Comparison of ENCODE assay signal across 11 cellular contexts in genomic region chr3:29026301-29026700, GRCh38.
A peak's percentile ranks its signal among the peaks of the same experiment; 100 is the strongest.
DNase-seq lines count a peak whose midpoint lies in the region; ATAC-seq and TF ChIP-seq lines count a peak whose summit lies in the region.
"Had no signal": no experiment of that assay in that cellular context is flagged by ENCODE, and none has a peak within 500 bp of the region (broad histone marks: within the 10 kb centered on the region; RNA-seq: fewer than 3 reads in every experiment).

No MANE protein-coding gene starts in this region.

- no peak overlapping the region for H3K4me3 ChIP-seq in GM06990 (replicated peaks; ENCODE audit: low read depth, low read length)

- peak; percentile 84 for ATAC-seq in GM19023 (IDR thresholded peaks at IDR 0.05; ENCODE audit: unreplicated experiment)
- ATAC-seq in HG02588 (IDR thresholded peaks at IDR 0.05; ENCODE audit: unreplicated experiment) = peak; percentile 91
- peak; percentile 99 for ATAC-seq in HG03354 (IDR thresholded peaks at IDR 0.05; ENCODE audit: poor library complexity, severe bottlenecking, unreplicated experiment)

- no peaks in the 10 kb centered on the region for H3K27me3 ChIP-seq in GM06990 (replicated peaks; ENCODE audit: control insufficient read depth, insufficient read depth, low read length)
- H3K27me3 ChIP-seq: BE2C had no signal

- no peak for TF ChIP-seq CTCF in GM06990 (IDR thresholded peaks at IDR 0.05; ENCODE audit: insufficient read depth, low read length, poor library complexity, severe bottlenecking)

- DNase-seq in GM06990 (ENCODE audit: extremely low read depth, insufficient read length) (peak; percentile 40), KG1 (lab: John Stamatoyannopoulos, UW) (no peak), NCI-H748 (lab: John Stamatoyannopoulos, UW; ENCODE audit: unreplicated experiment) (no peak), cortex of kidney (lab: John Stamatoyannopoulos, UW) (no peak)
- no peak for DNase-seq in activated effector memory CD4-positive, alpha-beta T cell treated with Interleukin-2 at 50 U/mL for 16 hours
- DNase-seq: activated gamma-delta T cell, BE2C, NCI-H1417 treated with DMSO at 0.1 percent for 48 hours had no signal

- no peaks in the 10 kb centered on the region for H3K36me3 ChIP-seq in GM06990 (ENCODE audit: control insufficient read depth, insufficient read depth, low read length)
- H3K36me3 ChIP-seq: BE2C had no signal
